1 cellular context compared by ENCODE assay signal in genomic region chr15:94243003-94243402, GRCh38. TPM values are rescaled to one million over a fixed set of nuclear protein-coding genes. Genes with fewer than 3 reads are reported as not detected.
"Had no signal": no experiment of that assay in that cellular context is flagged by ENCODE, and none has a peak within 500 bp of the region (broad histone marks: within the 10 kb centered on the region; RNA-seq: fewer than 3 reads in every experiment).

No MANE protein-coding gene starts in this region.

RNA-seq across cellular contexts. Expression of gene MCTP2, which starts 11.6 kb away (rescaled TPM):
- polyA plus RNA-seq: neural cell had no signal
